In genomic region chr20:43590392-43591303, GRCh38 we compare ENCODE assay signal across 8 cellular contexts. TPM values are rescaled to one million over a fixed set of nuclear protein-coding genes. Genes with fewer than 3 reads are reported as not detected.
DNase-seq lines count a peak whose midpoint lies in the region; ATAC-seq and TF ChIP-seq lines count a peak whose summit lies in the region.

A gene with protein sequence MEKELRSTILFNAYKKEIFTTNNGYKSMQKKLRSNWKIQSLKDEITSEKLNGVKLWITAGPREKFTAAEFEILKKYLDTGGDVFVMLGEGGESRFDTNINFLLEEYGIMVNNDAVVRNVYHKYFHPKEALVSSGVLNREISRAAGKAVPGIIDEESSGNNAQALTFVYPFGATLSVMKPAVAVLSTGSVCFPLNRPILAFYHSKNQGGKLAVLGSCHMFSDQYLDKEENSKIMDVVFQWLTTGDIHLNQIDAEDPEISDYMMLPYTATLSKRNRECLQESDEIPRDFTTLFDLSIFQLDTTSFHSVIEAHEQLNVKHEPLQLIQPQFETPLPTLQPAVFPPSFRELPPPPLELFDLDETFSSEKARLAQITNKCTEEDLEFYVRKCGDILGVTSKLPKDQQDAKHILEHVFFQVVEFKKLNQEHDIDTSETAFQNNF (plus strand): TSS chr20:43590937. CDS start chr20:43594699, 3,762 bp downstream.

- peak; percentile 85 to 92 for TF ChIP-seq EP300 in tibial nerve (IDR thresholded peaks at IDR 0.05)

- H3K27ac ChIP-seq in parathyroid adenoma (peak within 1 kb of the TSS; percentile 89), tibial nerve (peak within 1 kb of the TSS; percentile 68 to 92 (median 78))

- H3K27me3 ChIP-seq in parathyroid adenoma (ENCODE audit: control insufficient read depth, insufficient read depth, low read length) (no peaks in the 10 kb centered on the region), tibial nerve (no peaks in the 10 kb centered on the region)

- no peaks in the 10 kb centered on the region for H3K9me3 ChIP-seq in parathyroid adenoma (ENCODE audit: control insufficient read depth, low read length)
- no peaks in the 10 kb centered on the region for H3K9me3 ChIP-seq in tibial nerve

- ATAC-seq in HG02678 (IDR thresholded peaks at IDR 0.05; ENCODE audit: unreplicated experiment) = peak; percentile 99
- ATAC-seq in activated naive CD8-positive, alpha-beta T cell treated with anti-CD3 and anti-CD28 coated beads, Interleukin-2, amount 50 U/mL, for 24 hours = peak; percentile 99
- ATAC-seq in Right ventricle myocardium superior (ENCODE audit: poor library complexity) = peak; percentile 100

- peaks cover 9% of the 10 kb centered on the region for H3K79me2 ChIP-seq in parathyroid adenoma

- DNase-seq in NCI-H1417 (lab: John Stamatoyannopoulos, UW) (peak; percentile 97 to 99 (median 99)), SW 1271 (lab: John Stamatoyannopoulos, UW) (peak; percentile 86 to 97), Right ventricle myocardium superior (peak; percentile 95), tibial nerve (ENCODE audit: low spot score in 2 of 2) (peak; percentile 88 to 92)
- peak; percentile 88 for DNase-seq in activated naive CD8-positive, alpha-beta T cell treated with anti-CD3 and anti-CD28 coated beads, Interleukin-2, amount 50 U/mL, for 24 hours

- no peaks in the 10 kb centered on the region for H3K9me3 Mint-ChIP-seq in activated naive CD8-positive, alpha-beta T cell treated with anti-CD3 and anti-CD28 coated beads, Interleukin-2, amount 50 U/mL, for 24 hours

- peak within 1 kb of the TSS; percentile 54 for H3K9ac ChIP-seq in parathyroid adenoma

- H3K36me3 Mint-ChIP-seq in activated naive CD8-positive, alpha-beta T cell treated with anti-CD3 and anti-CD28 coated beads, Interleukin-2, amount 50 U/mL, for 24 hours (ENCODE audit: low read depth) = peaks cover 4% of the 10 kb centered on the region

- TF ChIP-seq CTCF in parathyroid adenoma (IDR thresholded peaks at IDR 0.05) (no peak), tibial nerve (IDR thresholded peaks at IDR 0.05) (peak in 2 of 5 experiments; percentile 23 to 43)

- H2AFZ ChIP-seq in parathyroid adenoma = peak within 1 kb of the TSS; percentile 100

- H3K4me1 Mint-ChIP-seq in activated naive CD8-positive, alpha-beta T cell treated with anti-CD3 and anti-CD28 coated beads, Interleukin-2, amount 50 U/mL, for 24 hours = peaks cover 15% of the 10 kb centered on the region

- H3K4me1 ChIP-seq in parathyroid adenoma (peaks cover 3% of the 10 kb centered on the region), tibial nerve (peaks cover 0 to 24% (median 8%) of the 10 kb centered on the region in 4 donors)

- H3K27ac Mint-ChIP-seq in activated naive CD8-positive, alpha-beta T cell treated with anti-CD3 and anti-CD28 coated beads, Interleukin-2, amount 50 U/mL, for 24 hours = peak within 1 kb of the TSS; percentile 96

- H3K36me3 ChIP-seq in parathyroid adenoma (ENCODE audit: control insufficient read depth, insufficient read depth, low read length) = no peaks in the 10 kb centered on the region
- H3K36me3 ChIP-seq in tibial nerve = peaks cover 0 to 23% (median 0%) of the 10 kb centered on the region in 3 donors

- intact Hi-C loops in Right ventricle myocardium superior (cut with DNase I) = loop anchor here (10.0 kb wide), 1 partner anchor 136 kb away; the partner anchor contains the start of gene SRSF6

- H3K4me3 ChIP-seq in parathyroid adenoma (ENCODE audit: low read depth, low read length) (peak within 1 kb of the TSS; percentile 97), tibial nerve (peak within 1 kb of the TSS; percentile 61 to 83 (median 70))

- no peaks in the 10 kb centered on the region for H3K27me3 Mint-ChIP-seq in activated naive CD8-positive, alpha-beta T cell treated with anti-CD3 and anti-CD28 coated beads, Interleukin-2, amount 50 U/mL, for 24 hours

- peak within 1 kb of the TSS; percentile 90 for H3K4me3 Mint-ChIP-seq in activated naive CD8-positive, alpha-beta T cell treated with anti-CD3 and anti-CD28 coated beads, Interleukin-2, amount 50 U/mL, for 24 hours

- TF ChIP-seq POLR2A in GM10847 (IDR thresholded peaks at IDR 0.05; ENCODE audit: extremely low read depth, insufficient read length) = peak; percentile 58
- TF ChIP-seq POLR2A in tibial nerve (IDR thresholded peaks at IDR 0.05) = peak in 1 of 2 donors; percentile 32

- peak within 1 kb of the TSS; percentile 98 for H3K4me2 ChIP-seq in parathyroid adenoma (ENCODE audit: low read length)

- 0 to 1% methylated on average over 57 to 68 of the region's 68 CpGs for WGBS in tibial nerve, 2 donors

RNA-seq across cellular contexts. Expression of the gene that starts here (rescaled TPM):
- total RNA-seq in Right ventricle myocardium superior (5.5 TPM), tibial nerve (10 to 100 TPM; 17.8 to 29.7 (median 23.1) TPM)

Comparison
In these comparisons a context has a peak if more than half of its experiments do, and no peak if none do; other contexts are left out.
1. Peak in every context shown above with its lines: DNase-seq, ATAC-seq, H3K4me3 ChIP-seq and H3K27ac ChIP-seq.